Comparison of ENCODE assay signal across 8 cellular contexts in genomic region chr18:62436636-62437519, GRCh38.
DNase-seq lines count a peak whose midpoint lies in the region; ATAC-seq and TF ChIP-seq lines count a peak whose summit lies in the region.

No MANE protein-coding gene starts in this region.

- in situ Hi-C loops in GM23248 (cut with MboI) = no loop called here

- intact Hi-C loops in heart left ventricle (cut with DNase I) = no loop called here

- H4K20me1 ChIP-seq in GM23248 (ENCODE audit: insufficient read depth) = no peaks in the 10 kb centered on the region

- peak overlapping the region; percentile 51 for H2AFZ ChIP-seq in GM23248

- TF ChIP-seq CTCF in WERI-Rb-1 (IDR thresholded peaks at IDR 0.05; ENCODE audit: low read depth, low read length) (no peak), heart left ventricle (IDR thresholded peaks at IDR 0.05) (no peak)

- ATAC-seq in heart left ventricle (peak; percentile 94 to 99 (median 96)), GM18505 (IDR thresholded peaks at IDR 0.05; ENCODE audit: unreplicated experiment) (no peak), HG02678 (IDR thresholded peaks at IDR 0.05; ENCODE audit: unreplicated experiment) (no peak), GM21737 (IDR thresholded peaks at IDR 0.05; ENCODE audit: unreplicated experiment) (no peak), GM18498 (IDR thresholded peaks at IDR 0.05; ENCODE audit: unreplicated experiment) (no peak)

- WGBS in GM23248 (ENCODE audit: low coverage in 1 of 2, low lambda C conversion rate in 2 of 2, missing lambda C conversion rate in 2 of 2), 2 experiments = 14 to 16% methylated on average over 10 of the region's 10 CpGs
- WGBS in heart left ventricle, 4 donors = 28 to 43% (median 35%) methylated on average over 10 of the region's 10 CpGs

- H3K9me3 ChIP-seq in GM23248 (ENCODE audit: low read depth) = no peaks in the 10 kb centered on the region
- H3K9me3 ChIP-seq in WERI-Rb-1 (ENCODE audit: severe bottlenecking) = peaks cover 4% of the 10 kb centered on the region
- H3K9me3 ChIP-seq in heart left ventricle = no peaks in the 10 kb centered on the region

- no peaks in the 10 kb centered on the region for H3K36me3 ChIP-seq in GM23248 (ENCODE audit: low read depth)
- no peaks in the 10 kb centered on the region for H3K36me3 ChIP-seq in WERI-Rb-1
- H3K36me3 ChIP-seq in heart left ventricle = no peaks in the 10 kb centered on the region

- H3K9ac ChIP-seq in GM23248 = peak overlapping the region; percentile 48

- H3K27ac ChIP-seq in GM23248 = peak overlapping the region; percentile 57
- peak overlapping the region; percentile 51; the same call in 1 of the 2 replicates for H3K27ac ChIP-seq in WERI-Rb-1
- peak overlapping the region; percentile 58 to 93 (median 84) for H3K27ac ChIP-seq in heart left ventricle
- peak overlapping the region in 15 of 21 experiments; percentile 30 to 86 (median 66) for H3K27ac ChIP-seq in skin epidermis

- peak overlapping the region; percentile 74 for H3K4me2 ChIP-seq in GM23248 (ENCODE audit: unreplicated experiment)

- H3K27me3 ChIP-seq in GM23248 (replicated peaks; ENCODE audit: insufficient read depth) = no peaks in the 10 kb centered on the region
- H3K27me3 ChIP-seq in WERI-Rb-1 (ENCODE audit: insufficient read depth, low read depth, severe bottlenecking) = no peaks in the 10 kb centered on the region
- no peaks in the 10 kb centered on the region for H3K27me3 ChIP-seq in heart left ventricle

- H3K79me2 ChIP-seq in GM23248 (ENCODE audit: insufficient read depth) = no peaks in the 10 kb centered on the region

- TF ChIP-seq POLR2A in heart left ventricle (IDR thresholded peaks at IDR 0.05) (no peak), GM18505 (IDR thresholded peaks at IDR 0.05; ENCODE audit: borderline replicate concordance, extremely low read depth, insufficient read depth, insufficient read length) (no peak)

- peaks cover 21% of the 10 kb centered on the region; the same call in 1 of the 2 replicates for H3F3A ChIP-seq in GM23248 (ENCODE audit: insufficient read depth)

- H3K4me1 ChIP-seq in GM23248 (ENCODE audit: insufficient read depth) = peaks cover 24% of the 10 kb centered on the region
- peaks cover 0 to 40% (median 20%) of the 10 kb centered on the region in 12 donors for H3K4me1 ChIP-seq in heart left ventricle

- DNase-seq in GM23248 (peak; percentile 90), WERI-Rb-1 (peak; percentile 33), heart left ventricle (peak; percentile 76 to 92 (median 89))

- H3K9me2 ChIP-seq in GM23248 (ENCODE audit: insufficient read depth) = no peaks in the 10 kb centered on the region

- peak overlapping the region; percentile 25; the same call in 1 of the 2 replicates for H3K4me3 ChIP-seq in GM23248
- no peak overlapping the region for H3K4me3 ChIP-seq in WERI-Rb-1 (ENCODE audit: low read depth, low read length)
- H3K4me3 ChIP-seq in heart left ventricle = peak overlapping the region in 4 of 12 donors; percentile 11 to 20 (median 16)
- no peak overlapping the region for H3K4me3 ChIP-seq in skin epidermis

Comparison
In these comparisons a context has a peak if more than half of its experiments do, and no peak if none do; other contexts are left out.
1. DNase-seq: peak in every context shown above with its lines; median percentile 90 in GM23248; 89 in heart left ventricle; 33 in WERI-Rb-1.
2. ATAC-seq: peak in heart left ventricle (4 of 4); none in GM18505 (single experiment), HG02678 (single experiment), GM21737 (single experiment) and GM18498 (single experiment).
3. Peak in every context shown above with its lines, with median percentiles within 50 percentile points of each other: H3K27ac ChIP-seq.